8 cellular contexts compared by ENCODE assay signal in genomic region chr1:212609701-212610574, GRCh38. TPM values are rescaled to one million over a fixed set of nuclear protein-coding genes. Genes with fewer than 3 reads are reported as not detected.
DNase-seq lines count a peak whose midpoint lies in the region; ATAC-seq lines count a peak whose summit lies in the region.

No MANE protein-coding gene starts in this region.

- H3K23ac ChIP-seq in neuronal stem cell (ENCODE audit: low read depth, low read length, poor library complexity): peak overlapping the region; percentile 45

- H3K18ac ChIP-seq in neuronal stem cell (ENCODE audit: low read length): peak overlapping the region; percentile 89

- H2BK5ac ChIP-seq in neuronal stem cell (ENCODE audit: low read length): no peak overlapping the region

- ATAC-seq in effector memory CD8-positive, alpha-beta T cell (replicated peaks): no peak

- H3K4me2 ChIP-seq in neuronal stem cell (ENCODE audit: insufficient read depth, low read length, poor library complexity, severe bottlenecking): peak overlapping the region; percentile 94

- H3K27me3 ChIP-seq in neuronal stem cell (ENCODE audit: control insufficient read depth in 3 of 3, insufficient read depth in 3 of 3, low read depth in 1 of 3, low read length in 3 of 3): peaks cover 6 to 31% (median 21%) of the 10 kb centered on the region in 3 experiments

- no peak overlapping the region for H4K91ac ChIP-seq in neuronal stem cell (ENCODE audit: low read depth, low read length, poor library complexity)

- peak; percentile 32 for DNase-seq in NCI-H345 treated with DMSO at 0.1 percent for 48 hours (lab: John Stamatoyannopoulos, UW; ENCODE audit: unreplicated experiment)
- no peak for DNase-seq in NCI-H345 (lab: John Stamatoyannopoulos, UW)
- peak; percentile 66 for DNase-seq in OCI-M1 (lab: John Stamatoyannopoulos, UW)
- no peak for DNase-seq in effector memory CD8-positive, alpha-beta T cell
- DNase-seq in neuronal stem cell (ENCODE audit: low spot score): no peak
- DNase-seq in UCSD-AML1 (lab: John Stamatoyannopoulos, UW; ENCODE audit: unreplicated experiment): no peak
- no peak for DNase-seq in GM03348 (ENCODE audit: low spot score)
- DNase-seq in NCI-H128 (lab: John Stamatoyannopoulos, UW; ENCODE audit: unreplicated experiment): no peak

- no peak overlapping the region for H2BK12ac ChIP-seq in neuronal stem cell (ENCODE audit: low read length)

- peaks cover 2% of the 10 kb centered on the region for H3K79me1 ChIP-seq in neuronal stem cell (ENCODE audit: low read depth, low read length)

- peak overlapping the region; percentile 18 for H2BK120ac ChIP-seq in neuronal stem cell (ENCODE audit: low read depth, low read length)

- H3K4me3 Mint-ChIP-seq in effector memory CD8-positive, alpha-beta T cell: peak overlapping the region; percentile 94 to 95

- H3K27ac ChIP-seq in neuronal stem cell (replicated peaks; ENCODE audit: low read length): no peak overlapping the region

- peak overlapping the region; percentile 69 to 94 for H3K27ac Mint-ChIP-seq in effector memory CD8-positive, alpha-beta T cell

- H3K4me1 ChIP-seq in neuronal stem cell (ENCODE audit: control insufficient read depth in 2 of 2, insufficient read depth in 1 of 2, low read depth in 1 of 2, low read length in 2 of 2): peaks cover 26 to 27% of the 10 kb centered on the region in 2 donors

- H3K14ac ChIP-seq in neuronal stem cell (ENCODE audit: low read length): peak overlapping the region; percentile 17

- H3K27me3 Mint-ChIP-seq in effector memory CD8-positive, alpha-beta T cell: peaks cover 44 to 49% of the 10 kb centered on the region in 2 donors

- H3K4me1 Mint-ChIP-seq in effector memory CD8-positive, alpha-beta T cell (ENCODE audit: low read depth in 2 of 2): peaks cover 22 to 25% of the 10 kb centered on the region in 2 donors

- H2AFZ ChIP-seq in neuronal stem cell (ENCODE audit: low read length): peak overlapping the region; percentile 83

- H3K36me3 ChIP-seq in neuronal stem cell (replicated peaks in 1 of 2; ENCODE audit: control insufficient read depth in 2 of 2, insufficient read depth in 2 of 2, low read length in 2 of 2): peaks cover 1 to 3% of the 10 kb centered on the region in 2 donors

- no peak overlapping the region for H2AK5ac ChIP-seq in neuronal stem cell (ENCODE audit: low read depth, low read length)

- no peaks in the 10 kb centered on the region for H3K9me3 ChIP-seq in neuronal stem cell (replicated peaks in 1 of 2; ENCODE audit: control insufficient read depth in 2 of 2, insufficient read depth in 1 of 2, low read depth in 1 of 2, low read length in 2 of 2)

- WGBS in neuronal stem cell (ENCODE audit: extremely low coverage in 2 of 2, insufficient read length in 2 of 2, insufficient replicate concordance in 1 of 2), 2 donors: no CpG with 5 or more reads among the region's 20 CpGs

- H3K4me3 ChIP-seq in neuronal stem cell (ENCODE audit: low read length in 2 of 2): peak overlapping the region; percentile 48 to 89

- H3K9ac ChIP-seq in neuronal stem cell (ENCODE audit: low read depth, low read length, poor library complexity): peak overlapping the region; percentile 72

- H3K4ac ChIP-seq in neuronal stem cell (ENCODE audit: low read length): no peak overlapping the region

- H2BK15ac ChIP-seq in neuronal stem cell (ENCODE audit: low read length): no peak overlapping the region

- H3K9me3 Mint-ChIP-seq in effector memory CD8-positive, alpha-beta T cell: no peaks in the 10 kb centered on the region

- peaks cover 25% of the 10 kb centered on the region for H3K36me3 Mint-ChIP-seq in effector memory CD8-positive, alpha-beta T cell (ENCODE audit: insufficient read depth)

- no peak overlapping the region for H4K8ac ChIP-seq in neuronal stem cell (ENCODE audit: low read depth, low read length)

RNA-seq across cellular contexts. Expression of gene ATF3, which starts 1.4 kb away (rescaled TPM):
- polyA plus RNA-seq in neuronal stem cell (2013, experiment 1 of 2): 12.5 TPM
- 11.3 TPM for polyA plus RNA-seq in neuronal stem cell (2013, experiment 2 of 2)

Comparison
In these comparisons a context has a peak if more than half of its experiments do, and no peak if none do; other contexts are left out.
1. DNase-seq: peak in NCI-H345 treated with DMSO at 0.1 percent for 48 hours (single experiment) and OCI-M1 (single experiment); none in NCI-H345 (single experiment), effector memory CD8-positive, alpha-beta T cell (0 of 3), neuronal stem cell (single experiment), UCSD-AML1 (single experiment), GM03348 (single experiment) and NCI-H128 (single experiment).